9 cellular contexts compared by ENCODE assay signal in genomic region chr1:88736633-88737248, GRCh38. TPM values are rescaled to one million over a fixed set of nuclear protein-coding genes. Genes with fewer than 3 reads are reported as not detected.
DNase-seq lines count a peak whose midpoint lies in the region; ATAC-seq and TF ChIP-seq lines count a peak whose summit lies in the region.
"Had no signal": no experiment of that assay in that cellular context is flagged by ENCODE, and none has a peak within 500 bp of the region (broad histone marks: within the 10 kb centered on the region; RNA-seq: fewer than 3 reads in every experiment).

No MANE protein-coding gene starts in this region.

- WGBS in psoas muscle, 3 donors, result 92 to 94% (median 93%) methylated on average over 7 of the region's 7 CpGs

- CTCF ChIA-PET in Panc1 (lab: Charles Lee), result no interaction called here

- H3K4me1 ChIP-seq in Panc1 (ENCODE audit: control insufficient read depth, insufficient read depth, low read length), result peaks cover 7% of the 10 kb centered on the region
- peaks cover 4% of the 10 kb centered on the region for H3K4me1 ChIP-seq in psoas muscle
- peaks cover 7% of the 10 kb centered on the region for H3K4me1 ChIP-seq in vagina

- POLR2A ChIA-PET in Panc1 (lab: Charles Lee), result no interaction called here

- peaks cover 8% of the 10 kb centered on the region; the same call in 1 of the 2 replicates for H3K9me3 ChIP-seq in Panc1 (ENCODE audit: control insufficient read depth, insufficient read depth, low read depth, low read length)
- peaks cover 6% of the 10 kb centered on the region for H3K9me3 ChIP-seq in psoas muscle
- H3K9me3 ChIP-seq in vagina, result no peaks in the 10 kb centered on the region

- in situ Hi-C loops in Panc1 (cut with HindIII; ENCODE audit: low pct_unique_long_range_greater_than_20kb, low sequenced_read_pairs), result no loop called here

- ATAC-seq in Panc1, result peak; percentile 69
- peak in 3 of 4 donors; percentile 37 to 62 (median 57) for ATAC-seq in psoas muscle

- intact Hi-C loops in Panc1 (cut with micrococcal nuclease; ENCODE audit: unreplicated experiment) (no loop called here), psoas muscle (cut with DNase I) (no loop called here), vagina (cut with DNase I) (no loop called here)

- no peak for TF ChIP-seq POLR2A in vagina (IDR thresholded peaks at IDR 0.05)

- H3K27me3 ChIP-seq in Panc1 (ENCODE audit: control insufficient read depth, insufficient read depth, low read length), result no peaks in the 10 kb centered on the region
- H3K27me3 ChIP-seq in psoas muscle (ENCODE audit: insufficient read depth in 3 of 3, low read length in 2 of 3), result no peaks in the 10 kb centered on the region
- no peaks in the 10 kb centered on the region for H3K27me3 ChIP-seq in vagina

- no TSS peak for BruUV-seq in Panc1 (replicated peaks; lab: Mats Ljungman, UMichigan)

- H3K4me3 ChIP-seq in Panc1 (ENCODE audit: low read depth in 2 of 2, low read length in 2 of 2) (no peak overlapping the region), epithelial cell of esophagus (ENCODE audit: low read length) (no peak overlapping the region), psoas muscle (no peak overlapping the region), vagina (no peak overlapping the region)
- H3K4me3 ChIP-seq: thoracic aorta had no signal

- TF ChIP-seq CTCF in GM12872 (IDR thresholded peaks at IDR 0.05; ENCODE audit: insufficient read depth, low read depth, low read length), result peak; percentile 64; the same call in 2 of the 3 replicates
- peak; percentile 72 for TF ChIP-seq CTCF in Panc1 (IDR thresholded peaks at IDR 0.05)
- peak; percentile 76 for TF ChIP-seq CTCF in epithelial cell of esophagus (IDR thresholded peaks at IDR 0.05; ENCODE audit: insufficient read depth, low read depth, low read length, missing control alignments)
- peak; percentile 27 for TF ChIP-seq CTCF in psoas muscle (IDR thresholded peaks at IDR 0.05)
- TF ChIP-seq CTCF in vagina (IDR thresholded peaks at IDR 0.05), result no peak

- no peaks in the 10 kb centered on the region; the same call in 1 of the 2 replicates for H3K36me3 ChIP-seq in Panc1 (ENCODE audit: control insufficient read depth, insufficient read depth, low read length)
- H3K36me3 ChIP-seq in psoas muscle (ENCODE audit: insufficient read depth in 1 of 2, low read depth in 1 of 2), result peaks cover 0 to 8% of the 10 kb centered on the region in 2 donors
- peaks cover 0 to 9% of the 10 kb centered on the region in 2 donors for H3K36me3 ChIP-seq in vagina
- H3K36me3 ChIP-seq: thoracic aorta had no signal

- no peak overlapping the region for H3K27ac ChIP-seq in Panc1 (ENCODE audit: low read length)
- H3K27ac ChIP-seq in psoas muscle, result no peak overlapping the region
- H3K27ac ChIP-seq in vagina, result no peak overlapping the region
- H3K27ac ChIP-seq: thoracic aorta had no signal

- DNase-seq in A172 (ENCODE audit: low spot score), result peak; percentile 3
- no peak for DNase-seq in Panc1 (ENCODE audit: low read depth, low spot score)
- peak; percentile 61 for DNase-seq in epithelial cell of esophagus (ENCODE audit: low read depth)
- no peak for DNase-seq in psoas muscle
- no peak for DNase-seq in NCI-H128 (lab: John Stamatoyannopoulos, UW; ENCODE audit: unreplicated experiment)
- DNase-seq in vagina (ENCODE audit: extremely low spot score in 2 of 2), result no peak
- no peak for DNase-seq in ecto neural progenitor cell (ENCODE audit: low spot score)

RNA-seq across cellular contexts. Expression of gene PKN2, which starts 52.7 kb away (rescaled TPM):
- 13.9 and 15.7 TPM in 2 replicates for total RNA-seq in A172 (2014; rRNA removed; shearing (Covaris generic))
- total RNA-seq in Panc1 (2021; ENCODE audit: unreplicated experiment) (74.1 TPM), psoas muscle (10 to 100 TPM; 16.7 to 21.2 (median 19.2) TPM), vagina (38.3 TPM)
- polyA plus RNA-seq in Panc1 (2012; ENCODE audit: insufficient read length), result 24.8 TPM
- 10 to 100 TPM in 1 of 3 donors, 1 to 10 TPM in 2; 6.2 to 15.5 (median 6.9) TPM for polyA plus RNA-seq in psoas muscle

Comparison
In these comparisons a context has a peak if more than half of its experiments do, and no peak if none do; other contexts are left out.
1. DNase-seq: peak in A172 (single experiment) and epithelial cell of esophagus (single experiment); none in Panc1 (single experiment), psoas muscle (0 of 2), NCI-H128 (single experiment), vagina (0 of 2) and ecto neural progenitor cell (single experiment).
2. CTCF ChIP-seq: peak in GM12872 (single experiment), Panc1 (single experiment), epithelial cell of esophagus (single experiment) and psoas muscle (single experiment); none in vagina (0 of 3).